In genomic region chr10:127296696-127297095, GRCh38 we compare ENCODE assay signal across 28 cellular contexts.
"Had no signal": no experiment of that assay in that cellular context is flagged by ENCODE, and none has a peak within 500 bp of the region (broad histone marks: within the 10 kb centered on the region; RNA-seq: fewer than 3 reads in every experiment).

No MANE protein-coding gene starts in this region.

- H3K4me3 Mint-ChIP-seq: activated CD4-positive, alpha-beta memory T cell treated with anti-CD3 and anti-CD28 coated beads for 36 hours; activated CD4-positive, alpha-beta T cell treated with anti-CD3 and anti-CD28 coated beads for 36 hours; activated naive CD4-positive, alpha-beta T cell treated with anti-CD3 and anti-CD28 coated beads for 36 hours; activated T-cell treated with anti-CD3 and anti-CD28 coated beads, Interleukin-2, amount 50 U/mL, for 4 hours; activated T-helper 1 cell treated with anti-CD3 and anti-CD28 coated beads, Interleukin-12 subunit alpha, Interleukin-12 subunit beta, Interleukin-2, Interleukin-4 antibody, amounts not matched to agents 30 ng/mL and 10 ng/mL and 1 ng/mL, durations not matched to agents 14 hours and 24 hours and 36 hours had no signal

- H3K36me3 ChIP-seq: brain microvascular endothelial cell, SJCRH30, WERI-Rb-1 had no signal

- H3K4me3 ChIP-seq: SJCRH30, SK-N-MC had no signal

- ATAC-seq: activated naive CD4-positive, alpha-beta T cell treated with anti-CD3 and anti-CD28 coated beads, Interleukin-2, amount 50 U/mL, for 72 hours; activated T-cell treated with anti-CD3 and anti-CD28 coated beads, Interleukin-2, amount 50 U/mL, for 4 hours had no signal

- H3K27ac Mint-ChIP-seq: activated CD4-positive, alpha-beta memory T cell treated with anti-CD3 and anti-CD28 coated beads for 36 hours; activated CD4-positive, alpha-beta T cell treated with anti-CD3 and anti-CD28 coated beads for 36 hours; activated naive CD4-positive, alpha-beta T cell treated with anti-CD3 and anti-CD28 coated beads for 36 hours; activated naive CD4-positive, alpha-beta T cell treated with anti-CD3 and anti-CD28 coated beads, Interleukin-2, amount 50 U/mL, for 72 hours; activated T-helper 1 cell treated with anti-CD3 and anti-CD28 coated beads, Interleukin-12 subunit alpha, Interleukin-12 subunit beta, Interleukin-2, Interleukin-4 antibody, amounts not matched to agents 30 ng/mL and 10 ng/mL and 1 ng/mL, durations not matched to agents 14 hours and 24 hours and 36 hours had no signal

- H3K9me3 ChIP-seq: SJCRH30 had no signal

- H3K27me3 ChIP-seq: brain microvascular endothelial cell, SJCRH30 had no signal

- H3K9me3 Mint-ChIP-seq: activated naive CD4-positive, alpha-beta T cell treated with anti-CD3 and anti-CD28 coated beads for 36 hours; activated T-helper 1 cell treated with anti-CD3 and anti-CD28 coated beads, Interleukin-12 subunit alpha, Interleukin-12 subunit beta, Interleukin-2, Interleukin-4 antibody, amounts not matched to agents 30 ng/mL and 10 ng/mL and 1 ng/mL, durations not matched to agents 14 hours and 24 hours and 36 hours had no signal

- H3K27ac ChIP-seq: brain microvascular endothelial cell, SJCRH30, SK-N-MC, WERI-Rb-1 had no signal

- DNase-seq: activated CD4-positive, alpha-beta memory T cell treated with anti-CD3 and anti-CD28 coated beads for 36 hours; activated CD4-positive, alpha-beta T cell treated with anti-CD3 and anti-CD28 coated beads for 36 hours; activated CD4-positive, alpha-beta T cell treated with anti-CD3 and anti-CD28 coated beads, Interleukin-2, amount 50 U/mL, for 1 hour; activated CD8-positive, alpha-beta memory T cell treated with anti-CD3 and anti-CD28 coated beads, Interleukin-2, amount 50 U/mL, for 4 hours; activated gamma-delta T cell treated with Interleukin-2 at 50 U/mL for 16 hours; activated naive CD4-positive, alpha-beta T cell treated with anti-CD3 and anti-CD28 coated beads for 36 hours; activated T-cell treated with anti-CD3 and anti-CD28 coated beads for 4 hours; activated T-cell treated with anti-CD3 and anti-CD28 coated beads, Interleukin-2, amount 50 U/mL, for 4 hours; amniotic stem cell; aorta; brain microvascular endothelial cell; central memory CD4-positive, alpha-beta T cell; Karpas-422; NCI-H1105; NCI-H1417 treated with DMSO at 0.1 percent for 48 hours; NCI-H187 treated with DMSO at 0.1 percent for 48 hours; NCI-H2081; NCI-H2171 treated with DMSO at 0.1 percent for 48 hours; NCI-H2227 treated with DMSO at 0.1 percent for 48 hours; NCI-H524 treated with DMSO at 0.1 percent for 48 hours; NCI-H748 treated with DMSO at 0.1 percent for 48 hours; Right ventricle myocardium superior; SJCRH30; T1000; WERI-Rb-1 had no signal

- H3K36me3 Mint-ChIP-seq: activated CD4-positive, alpha-beta memory T cell treated with anti-CD3 and anti-CD28 coated beads for 36 hours; activated naive CD4-positive, alpha-beta T cell treated with anti-CD3 and anti-CD28 coated beads, Interleukin-2, amount 50 U/mL, for 72 hours had no signal

- H3K4me1 ChIP-seq: SJCRH30 had no signal
